14 cellular contexts compared by ENCODE assay signal in the genomic region with DNA sequence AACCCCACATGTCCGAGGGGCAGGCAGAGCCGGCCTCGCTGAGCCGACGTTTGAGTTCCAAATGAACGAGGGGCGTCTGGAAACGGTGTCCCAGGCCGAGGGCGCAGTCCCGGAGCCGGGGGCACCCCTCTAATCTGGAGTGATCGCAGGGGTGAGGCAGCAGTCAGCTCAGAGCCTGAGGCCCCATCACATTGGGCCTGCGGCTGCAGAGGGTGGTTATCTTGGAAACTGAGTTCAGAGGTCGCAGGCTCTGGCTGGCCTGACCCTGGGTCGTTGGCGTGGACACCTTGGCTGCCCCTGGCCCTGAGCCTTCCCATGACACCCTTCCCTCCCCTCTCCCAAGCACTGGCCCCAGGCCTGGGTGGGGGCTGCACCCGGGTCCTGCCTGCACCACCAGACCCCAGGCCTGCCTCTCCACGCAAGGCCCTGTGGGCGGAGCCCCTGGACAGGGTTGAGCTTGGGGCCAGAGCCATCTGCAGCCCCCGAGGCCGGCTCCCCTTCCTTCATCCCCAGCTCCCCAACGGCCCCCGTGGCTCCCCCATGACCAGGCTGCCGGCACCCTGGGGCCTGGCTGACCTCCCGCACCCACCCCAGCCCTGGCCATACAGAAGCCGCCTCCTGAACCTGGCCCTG.
"Had no signal": no experiment of that assay in that cellular context is flagged by ENCODE, and none has a peak within 500 bp of the region (broad histone marks: within the 10 kb centered on the region; RNA-seq: fewer than 3 reads in every experiment).

No MANE protein-coding gene starts in this region.

- H3K4me1 ChIP-seq: gastroesophageal sphincter, psoas muscle had no signal

- ATAC-seq: activated naive CD8-positive, alpha-beta T cell treated with anti-CD3 and anti-CD28 coated beads, Interleukin-2, amount 50 U/mL, for 24 hours; gastroesophageal sphincter; psoas muscle; sciatic nerve had no signal

- H3K27me3 Mint-ChIP-seq: activated CD4-positive, alpha-beta T cell treated with anti-CD3 and anti-CD28 coated beads, Interleukin-2, amount 10 ng/mL, durations not matched to agents 7 days and 5 days; activated naive CD8-positive, alpha-beta T cell treated with anti-CD3 and anti-CD28 coated beads, Interleukin-2, amount 50 U/mL, for 24 hours had no signal

- H3K27ac Mint-ChIP-seq: activated CD4-positive, alpha-beta T cell treated with anti-CD3 and anti-CD28 coated beads, Interleukin-2, amount 10 ng/mL, durations not matched to agents 7 days and 5 days; activated naive CD4-positive, alpha-beta T cell treated with anti-CD3 and anti-CD28 coated beads for 36 hours; activated naive CD8-positive, alpha-beta T cell treated with anti-CD3 and anti-CD28 coated beads, Interleukin-2, amount 50 U/mL, for 24 hours had no signal

- H3K4me3 ChIP-seq: dorsolateral prefrontal cortex, gastroesophageal sphincter, psoas muscle, spleen had no signal

- H3K27ac ChIP-seq: dorsolateral prefrontal cortex, gastroesophageal sphincter, left ventricle myocardium inferior, psoas muscle had no signal

- H3K4me3 Mint-ChIP-seq: activated CD4-positive, alpha-beta T cell treated with anti-CD3 and anti-CD28 coated beads, Interleukin-2, amount 10 ng/mL, durations not matched to agents 7 days and 5 days; activated naive CD4-positive, alpha-beta T cell treated with anti-CD3 and anti-CD28 coated beads for 36 hours; activated naive CD8-positive, alpha-beta T cell treated with anti-CD3 and anti-CD28 coated beads, Interleukin-2, amount 50 U/mL, for 24 hours had no signal

- H3K9me3 ChIP-seq: left ventricle myocardium inferior, psoas muscle, spleen had no signal

- H3K4me1 Mint-ChIP-seq: activated CD4-positive, alpha-beta T cell treated with anti-CD3 and anti-CD28 coated beads, Interleukin-2, amount 10 ng/mL, durations not matched to agents 7 days and 5 days had no signal

- H3K36me3 ChIP-seq: gastroesophageal sphincter, left ventricle myocardium inferior had no signal

- DNase-seq: activated CD4-positive, alpha-beta T cell treated with anti-CD3 and anti-CD28 coated beads, Interleukin-2, amount 10 ng/mL, durations not matched to agents 7 days and 5 days; activated CD8-positive, alpha-beta memory T cell treated with anti-CD3 and anti-CD28 coated beads for 24 hours; activated naive CD4-positive, alpha-beta T cell treated with anti-CD3 and anti-CD28 coated beads for 36 hours; activated naive CD8-positive, alpha-beta T cell treated with anti-CD3 and anti-CD28 coated beads, Interleukin-2, amount 50 U/mL, for 24 hours; aorta; dorsolateral prefrontal cortex; kidney; left ventricle myocardium inferior; mesenchymal stem cell; psoas muscle; spleen; T-helper 2 cell had no signal

- H3K27me3 ChIP-seq: dorsolateral prefrontal cortex had no signal

- H3K9me3 Mint-ChIP-seq: activated CD4-positive, alpha-beta T cell treated with anti-CD3 and anti-CD28 coated beads, Interleukin-2, amount 10 ng/mL, durations not matched to agents 7 days and 5 days; activated naive CD4-positive, alpha-beta T cell treated with anti-CD3 and anti-CD28 coated beads for 36 hours; activated naive CD8-positive, alpha-beta T cell treated with anti-CD3 and anti-CD28 coated beads, Interleukin-2, amount 50 U/mL, for 24 hours had no signal
